ENCODE assay signal across 8 cellular contexts in genomic region chr2:46179037-46179621, GRCh38.
DNase-seq lines count a peak whose midpoint lies in the region; TF ChIP-seq lines count a peak whose summit lies in the region.

No MANE protein-coding gene starts in this region.

- no peaks in the 10 kb centered on the region for H3K79me2 ChIP-seq in Karpas-422 (ENCODE audit: low read length)

- no peak overlapping the region for H3K9ac ChIP-seq in Karpas-422 (ENCODE audit: low read length)

- H3K36me3 ChIP-seq in right atrium auricular region (no peaks in the 10 kb centered on the region), Karpas-422 (ENCODE audit: insufficient read depth, low read length) (no peaks in the 10 kb centered on the region)

- no peak overlapping the region for H3K4me2 ChIP-seq in Karpas-422 (ENCODE audit: low read depth, low read length, poor library complexity, severe bottlenecking)

- in situ Hi-C loops in GM13977 (cut with MboI; ENCODE audit: low pct_unique_long_range_greater_than_20kb, low sequenced_read_pairs, unreplicated experiment), result no loop called here

- H4K20me1 ChIP-seq in Karpas-422 (ENCODE audit: insufficient read depth, low read depth, low read length), result no peaks in the 10 kb centered on the region

- H3K9me2 ChIP-seq in Karpas-422 (replicated peaks; ENCODE audit: insufficient read depth, low read length), result no peaks in the 10 kb centered on the region

- no peak for TF ChIP-seq CTCF in GM13977 (IDR thresholded peaks at IDR 0.05; ENCODE audit: extremely low read depth, insufficient read depth, missing control alignments)
- no peak for TF ChIP-seq CTCF in right atrium auricular region (IDR thresholded peaks at IDR 0.05)

- H3K4me1 ChIP-seq in right atrium auricular region, result peaks cover 0 to 20% of the 10 kb centered on the region in 2 donors
- no peaks in the 10 kb centered on the region for H3K4me1 ChIP-seq in Karpas-422 (ENCODE audit: low read length)

- H2AFZ ChIP-seq in Karpas-422 (ENCODE audit: low read length), result no peak overlapping the region

- H3K9me3 ChIP-seq in right atrium auricular region, result no peaks in the 10 kb centered on the region
- H3K9me3 ChIP-seq in Karpas-422 (ENCODE audit: low read length), result no peaks in the 10 kb centered on the region

- no peaks in the 10 kb centered on the region for H3K27me3 ChIP-seq in right atrium auricular region
- H3K27me3 ChIP-seq in Karpas-422 (ENCODE audit: low read length), result no peaks in the 10 kb centered on the region

- no peak overlapping the region for H3K4me3 ChIP-seq in right atrium auricular region
- H3K4me3 ChIP-seq in Karpas-422 (ENCODE audit: low read length), result no peak overlapping the region

- H3K27ac ChIP-seq in right atrium auricular region (peak overlapping the region; percentile 67 to 68), Karpas-422 (ENCODE audit: low read length) (no peak overlapping the region)

- DNase-seq in GM13977 (ENCODE audit: low spot score) (peak; percentile 36), NCI-H510A treated with DMSO at 0.1 percent for 48 hours (lab: John Stamatoyannopoulos, UW) (peak; percentile 42), right atrium auricular region (ENCODE audit: low spot score) (peak; percentile 87), HUDEP-2 (lab: John Stamatoyannopoulos, UW; ENCODE audit: unreplicated experiment in 76 of 76) (no peak), NCI-H69 (lab: John Stamatoyannopoulos, UW) (no peak), Karpas-422 (no peak)
- DNase-seq in activated gamma-delta T cell treated with anti-CD3 and anti-CD28 coated beads, Interleukin-2, amount 50 U/mL, for 16 hours (ENCODE audit: low read depth), result peak; percentile 13
- DNase-seq in stimulated activated CD4-positive, alpha-beta T cell treated with anti-CD3 and anti-CD28 coated beads, Interleukin-12 subunit alpha, Interleukin-12 subunit beta, amount 100 ng/mL, for 48 hours (ENCODE audit: low read depth in 2 of 3, low spot score in 1 of 3), result peak; percentile 8 to 21 (median 17)

Comparison
In these comparisons a context has a peak if more than half of its experiments do, and no peak if none do; other contexts are left out.
1. DNase-seq: peak in GM13977 (single experiment), NCI-H510A treated with DMSO at 0.1 percent for 48 hours (single experiment), activated gamma-delta T cell treated with anti-CD3 and anti-CD28 coated beads, Interleukin-2, amount 50 U/mL, for 16 hours (single experiment), right atrium auricular region (single experiment) and stimulated activated CD4-positive, alpha-beta T cell treated with anti-CD3 and anti-CD28 coated beads, Interleukin-12 subunit alpha, Interleukin-12 subunit beta, amount 100 ng/mL, for 48 hours (3 of 3); none in HUDEP-2 (0 of 76), NCI-H69 (single experiment) and Karpas-422 (single experiment).